ENCODE assay signal across 24 cellular contexts in genomic region chr4:34814266-34814665, GRCh38.
"Had no signal": no experiment of that assay in that cellular context is flagged by ENCODE, and none has a peak within 500 bp of the region (broad histone marks: within the 10 kb centered on the region; RNA-seq: fewer than 3 reads in every experiment).

No MANE protein-coding gene starts in this region.

- H3K27ac Mint-ChIP-seq: activated B cell treated with CpG ODN at 0.5 μM for 24 hours; activated CD4-positive, alpha-beta memory T cell treated with anti-CD3 and anti-CD28 coated beads for 36 hours; activated CD8-positive, alpha-beta memory T cell treated with anti-CD3 and anti-CD28 coated beads, Interleukin-2, amount 10 ng/mL, durations not matched to agents 7 days and 5 days; activated naive CD8-positive, alpha-beta T cell treated with anti-CD3 and anti-CD28 coated beads, Interleukin-2, amount 10 ng/mL, durations not matched to agents 7 days and 5 days; mesothelial cell of epicardium; natural killer cell treated with Interleukin-12 subunit alpha and Interleukin-12 subunit beta and Interleukin-15 and Interleukin-18, amount 100 ng/mL, for 72 hours; stimulated activated effector memory CD8-positive, alpha-beta T cell treated with anti-CD3 and anti-CD28 coated beads, Interleukin-12 subunit alpha, Interleukin-12 subunit beta, amount 100 ng/mL, for 72 hours; T-helper 2 cell treated with Interferon-gamma antibody and Interleukin-4, amounts not matched to agents 5 μg/mL and 100 μg/mL, for 36 hours had no signal

- H3K9ac ChIP-seq: parathyroid adenoma had no signal

- H3K27me3 Mint-ChIP-seq: activated B cell treated with CpG ODN at 0.5 μM for 24 hours; activated CD4-positive, alpha-beta memory T cell treated with anti-CD3 and anti-CD28 coated beads for 36 hours; activated CD8-positive, alpha-beta memory T cell treated with anti-CD3 and anti-CD28 coated beads, Interleukin-2, amount 10 ng/mL, durations not matched to agents 7 days and 5 days; activated naive CD8-positive, alpha-beta T cell treated with anti-CD3 and anti-CD28 coated beads, Interleukin-2, amount 10 ng/mL, durations not matched to agents 7 days and 5 days; central memory CD8-positive, alpha-beta T cell; natural killer cell treated with Interleukin-12 subunit alpha and Interleukin-12 subunit beta and Interleukin-15 and Interleukin-18, amount 100 ng/mL, for 72 hours had no signal

- H2AFZ ChIP-seq: parathyroid adenoma had no signal

- FAIRE-seq: islet of Langerhans, TTC549 had no signal

- H3K27me3 ChIP-seq: neutrophil, right lobe of liver, testis, upper lobe of left lung had no signal

- ATAC-seq: activated CD8-positive, alpha-beta memory T cell treated with anti-CD3 and anti-CD28 coated beads, Interleukin-2, amount 10 ng/mL, durations not matched to agents 7 days and 5 days; left colon; lower lobe of right lung; natural killer cell treated with Interleukin-12 subunit alpha and Interleukin-12 subunit beta and Interleukin-15 and Interleukin-18, amount 100 ng/mL, for 72 hours; right lobe of liver; stimulated activated effector memory CD8-positive, alpha-beta T cell treated with anti-CD3 and anti-CD28 coated beads, Interleukin-12 subunit alpha, Interleukin-12 subunit beta, amount 100 ng/mL, for 72 hours had no signal

- H3K4me3 ChIP-seq: coronary artery, lower lobe of right lung, right lobe of liver, testis, upper lobe of left lung had no signal

- H3K36me3 ChIP-seq: lower lobe of right lung, neutrophil, right lobe of liver, upper lobe of left lung had no signal

- H3K4me3 Mint-ChIP-seq: activated B cell treated with CpG ODN at 0.5 μM for 24 hours; activated CD4-positive, alpha-beta memory T cell treated with anti-CD3 and anti-CD28 coated beads for 36 hours; activated CD8-positive, alpha-beta memory T cell treated with anti-CD3 and anti-CD28 coated beads, Interleukin-2, amount 10 ng/mL, durations not matched to agents 7 days and 5 days; activated naive CD8-positive, alpha-beta T cell treated with anti-CD3 and anti-CD28 coated beads, Interleukin-2, amount 10 ng/mL, durations not matched to agents 7 days and 5 days; central memory CD8-positive, alpha-beta T cell; mesothelial cell of epicardium; natural killer cell treated with Interleukin-12 subunit alpha and Interleukin-12 subunit beta and Interleukin-15 and Interleukin-18, amount 100 ng/mL, for 72 hours; stimulated activated effector memory CD8-positive, alpha-beta T cell treated with anti-CD3 and anti-CD28 coated beads, Interleukin-12 subunit alpha, Interleukin-12 subunit beta, amount 100 ng/mL, for 72 hours; T-helper 2 cell treated with Interferon-gamma antibody and Interleukin-4, amounts not matched to agents 5 μg/mL and 100 μg/mL, for 36 hours had no signal

- H3K27ac ChIP-seq: coronary artery, lower lobe of right lung, neutrophil, parathyroid adenoma, right lobe of liver, testis, upper lobe of left lung had no signal

- DNase-seq: activated B cell treated with CpG ODN at 0.5 μM for 24 hours; activated CD4-positive, alpha-beta memory T cell treated with anti-CD3 and anti-CD28 coated beads for 36 hours; activated CD4-positive, alpha-beta T cell treated with anti-CD3 and anti-CD28 coated beads for 4 hours; activated CD8-positive, alpha-beta memory T cell treated with anti-CD3 and anti-CD28 coated beads, Interleukin-2, amount 10 ng/mL, durations not matched to agents 7 days and 5 days; activated naive CD4-positive, alpha-beta T cell treated with Interleukin-2 at 50 U/mL for 16 hours; activated naive CD8-positive, alpha-beta T cell treated with anti-CD3 and anti-CD28 coated beads, Interleukin-2, amount 10 ng/mL, durations not matched to agents 7 days and 5 days; erythroblast; left colon; lower lobe of right lung; right lobe of liver; stimulated activated CD4-positive, alpha-beta T cell treated with anti-CD3 and anti-CD28 coated beads, Interleukin-4, amount 100 ng/mL, for 24 hours; SW 1271; testis; upper lobe of left lung had no signal

- H3K9me3 Mint-ChIP-seq: activated naive CD8-positive, alpha-beta T cell treated with anti-CD3 and anti-CD28 coated beads, Interleukin-2, amount 10 ng/mL, durations not matched to agents 7 days and 5 days; mesothelial cell of epicardium had no signal

- H3K4me1 Mint-ChIP-seq: activated B cell treated with CpG ODN at 0.5 μM for 24 hours; activated CD8-positive, alpha-beta memory T cell treated with anti-CD3 and anti-CD28 coated beads, Interleukin-2, amount 10 ng/mL, durations not matched to agents 7 days and 5 days; activated naive CD8-positive, alpha-beta T cell treated with anti-CD3 and anti-CD28 coated beads, Interleukin-2, amount 10 ng/mL, durations not matched to agents 7 days and 5 days; central memory CD8-positive, alpha-beta T cell; mesothelial cell of epicardium; stimulated activated effector memory CD8-positive, alpha-beta T cell treated with anti-CD3 and anti-CD28 coated beads, Interleukin-12 subunit alpha, Interleukin-12 subunit beta, amount 100 ng/mL, for 72 hours had no signal

- H3K79me2 ChIP-seq: parathyroid adenoma had no signal

- H3K4me1 ChIP-seq: lower lobe of right lung, parathyroid adenoma, right lobe of liver, testis, upper lobe of left lung had no signal

- H3K9me3 ChIP-seq: lower lobe of right lung, neutrophil, right lobe of liver, testis, upper lobe of left lung had no signal

- H3K36me3 Mint-ChIP-seq: activated CD4-positive, alpha-beta memory T cell treated with anti-CD3 and anti-CD28 coated beads for 36 hours; activated CD8-positive, alpha-beta memory T cell treated with anti-CD3 and anti-CD28 coated beads, Interleukin-2, amount 10 ng/mL, durations not matched to agents 7 days and 5 days; activated naive CD8-positive, alpha-beta T cell treated with anti-CD3 and anti-CD28 coated beads, Interleukin-2, amount 10 ng/mL, durations not matched to agents 7 days and 5 days; mesothelial cell of epicardium; natural killer cell treated with Interleukin-12 subunit alpha and Interleukin-12 subunit beta and Interleukin-15 and Interleukin-18, amount 100 ng/mL, for 72 hours; stimulated activated effector memory CD8-positive, alpha-beta T cell treated with anti-CD3 and anti-CD28 coated beads, Interleukin-12 subunit alpha, Interleukin-12 subunit beta, amount 100 ng/mL, for 72 hours had no signal
